In the genomic region with DNA sequence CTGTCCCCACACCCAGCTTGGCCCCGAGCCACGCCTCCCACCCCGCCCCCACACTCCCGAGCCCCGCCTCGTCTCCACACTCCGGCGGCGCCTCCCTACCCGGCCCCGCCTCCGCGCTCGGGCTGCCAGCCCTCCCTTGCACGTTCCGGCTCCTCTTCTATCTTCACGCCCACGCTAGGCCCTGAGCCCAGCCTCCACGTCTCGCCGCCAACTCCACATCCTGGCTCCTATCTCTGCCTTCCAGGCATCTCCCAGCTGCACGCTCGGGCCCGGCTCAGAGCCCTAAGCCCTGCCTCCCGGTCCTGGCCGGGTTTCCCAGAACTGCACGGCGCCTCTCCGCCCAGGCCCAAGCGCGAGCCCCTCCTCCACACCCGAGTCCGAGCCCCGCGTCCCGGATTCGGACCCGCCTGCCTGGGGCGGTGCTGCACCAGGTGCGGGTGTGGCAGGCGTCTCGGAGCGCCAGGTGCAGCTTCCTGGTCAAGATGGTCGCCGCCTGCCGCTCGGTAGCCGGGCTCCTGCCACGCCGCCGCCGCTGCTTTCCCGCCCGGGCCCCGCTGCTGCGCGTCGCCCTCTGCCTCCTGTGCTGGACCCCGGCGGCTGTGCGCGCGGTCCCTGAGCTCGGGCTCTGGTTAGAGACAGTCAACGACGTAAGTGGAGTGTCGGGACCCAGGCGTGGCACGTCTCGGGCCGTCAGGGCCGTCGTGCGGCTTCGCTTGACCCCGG, we compare ENCODE assay signal across 8 cellular contexts. TPM values are rescaled to one million over a fixed set of nuclear protein-coding genes. Genes with fewer than 3 reads are reported as not detected.
DNase-seq lines count a peak whose midpoint lies in the region; ATAC-seq and TF ChIP-seq lines count a peak whose summit lies in the region.

A gene with protein sequence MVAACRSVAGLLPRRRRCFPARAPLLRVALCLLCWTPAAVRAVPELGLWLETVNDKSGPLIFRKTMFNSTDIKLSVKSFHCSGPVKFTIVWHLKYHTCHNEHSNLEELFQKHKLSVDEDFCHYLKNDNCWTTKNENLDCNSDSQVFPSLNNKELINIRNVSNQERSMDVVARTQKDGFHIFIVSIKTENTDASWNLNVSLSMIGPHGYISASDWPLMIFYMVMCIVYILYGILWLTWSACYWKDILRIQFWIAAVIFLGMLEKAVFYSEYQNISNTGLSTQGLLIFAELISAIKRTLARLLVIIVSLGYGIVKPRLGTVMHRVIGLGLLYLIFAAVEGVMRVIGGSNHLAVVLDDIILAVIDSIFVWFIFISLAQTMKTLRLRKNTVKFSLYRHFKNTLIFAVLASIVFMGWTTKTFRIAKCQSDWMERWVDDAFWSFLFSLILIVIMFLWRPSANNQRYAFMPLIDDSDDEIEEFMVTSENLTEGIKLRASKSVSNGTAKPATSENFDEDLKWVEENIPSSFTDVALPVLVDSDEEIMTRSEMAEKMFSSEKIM (plus strand): TSS at position 160 of the 723 bp plus-strand sequence. CDS start 323 bp downstream, at position 483.

- peaks cover 24% of the 10 kb centered on the region for H3K79me2 ChIP-seq in parathyroid adenoma

- H3K27ac ChIP-seq in parathyroid adenoma, result peak within 1 kb of the TSS; percentile 93

- H3K27ac Mint-ChIP-seq in type B pancreatic cell, result peak within 1 kb of the TSS; percentile 97

- peaks cover 37% of the 10 kb centered on the region for H3K4me1 Mint-ChIP-seq in type B pancreatic cell (ENCODE audit: unreplicated experiment)

- H3K4me2 ChIP-seq in parathyroid adenoma (ENCODE audit: low read length), result peak within 1 kb of the TSS; percentile 97

- H3K9me3 Mint-ChIP-seq in type B pancreatic cell, result no peaks in the 10 kb centered on the region

- peak within 1 kb of the TSS; percentile 20 for H3K9ac ChIP-seq in parathyroid adenoma

- peak within 1 kb of the TSS; percentile 86 for H3K4me3 ChIP-seq in GM12864 (ENCODE audit: low read depth, low read length)
- peak within 1 kb of the TSS; percentile 86 for H3K4me3 ChIP-seq in parathyroid adenoma (ENCODE audit: low read depth, low read length)

- TF ChIP-seq CTCF in GM12864 (IDR thresholded peaks at IDR 0.05; ENCODE audit: low read depth, low read length, missing control alignments), result no peak
- peak; percentile 12 for TF ChIP-seq CTCF in parathyroid adenoma (IDR thresholded peaks at IDR 0.05)
- TF ChIP-seq CTCF in type B pancreatic cell (conservative IDR thresholded peaks at IDR 0.05), result no peak

- H2AFZ ChIP-seq in parathyroid adenoma, result peak within 1 kb of the TSS; percentile 95

- no peaks in the 10 kb centered on the region for H3K27me3 Mint-ChIP-seq in type B pancreatic cell

- H3K36me3 ChIP-seq in parathyroid adenoma (ENCODE audit: control insufficient read depth, insufficient read depth, low read length), result no peaks in the 10 kb centered on the region

- peak within 1 kb of the TSS; percentile 97 for H3K4me3 Mint-ChIP-seq in type B pancreatic cell

- ATAC-seq in HG02623 (IDR thresholded peaks at IDR 0.05; ENCODE audit: unreplicated experiment) (peak; percentile 49), Right ventricle myocardium inferior (peak; percentile 87)

- H3K36me3 Mint-ChIP-seq in type B pancreatic cell, result peaks cover 13% of the 10 kb centered on the region

- DNase-seq in GM12864 (ENCODE audit: low read depth) (peak; percentile 81), NCI-H1105 (lab: John Stamatoyannopoulos, UW) (peak; percentile 92), SKM-1 (lab: John Stamatoyannopoulos, UW; ENCODE audit: unreplicated experiment) (peak; percentile 91), Right ventricle myocardium inferior (ENCODE audit: missing footprints) (peak; percentile 99), type B pancreatic cell (ENCODE audit: extremely low spot score, unreplicated experiment) (peak; percentile 99)
- peak; percentile 92 for DNase-seq in activated naive CD8-positive, alpha-beta T cell treated with anti-CD3 and anti-CD28 coated beads, Interleukin-2, amount 50 U/mL, for 16 hours (ENCODE audit: low read depth, low spot score)

- no peaks in the 10 kb centered on the region for H3K27me3 ChIP-seq in parathyroid adenoma (ENCODE audit: control insufficient read depth, insufficient read depth, low read length)

- H3K4me1 ChIP-seq in parathyroid adenoma, result peaks cover 6% of the 10 kb centered on the region

- intact Hi-C loops in Right ventricle myocardium inferior (cut with DNase I), result loop anchor here (1.0 to 5.0 kb wide), 2 partner anchors 197 to 220 kb away; partner anchors contain the start of gene ZC3H6

- H3K9me3 ChIP-seq in parathyroid adenoma (ENCODE audit: control insufficient read depth, low read length), result no peaks in the 10 kb centered on the region

RNA-seq across cellular contexts. Expression of the gene that starts here (rescaled TPM):
- total RNA-seq in Right ventricle myocardium inferior (6.5 TPM), type B pancreatic cell (ENCODE audit: low replicate concordance) (15.5 and 27.2 TPM in 2 replicates)

Comparison
In these comparisons a context has a peak if more than half of its experiments do, and no peak if none do; other contexts are left out.
1. Peak in every context shown above with its lines: DNase-seq, ATAC-seq, H3K4me3 ChIP-seq and H3K27ac ChIP-seq.